1 cellular context compared by ENCODE assay signal in genomic region chr1:201570886-201571624, GRCh38.
TF ChIP-seq lines count a peak whose summit lies in the region.

No MANE protein-coding gene starts in this region.

TF ChIP-seq in K562, 482 proteins besides CTCF, POLR2A, EP300 and RAD21 (continued from another document and continues in another):
- TF ChIP-seq, protein P1, sequence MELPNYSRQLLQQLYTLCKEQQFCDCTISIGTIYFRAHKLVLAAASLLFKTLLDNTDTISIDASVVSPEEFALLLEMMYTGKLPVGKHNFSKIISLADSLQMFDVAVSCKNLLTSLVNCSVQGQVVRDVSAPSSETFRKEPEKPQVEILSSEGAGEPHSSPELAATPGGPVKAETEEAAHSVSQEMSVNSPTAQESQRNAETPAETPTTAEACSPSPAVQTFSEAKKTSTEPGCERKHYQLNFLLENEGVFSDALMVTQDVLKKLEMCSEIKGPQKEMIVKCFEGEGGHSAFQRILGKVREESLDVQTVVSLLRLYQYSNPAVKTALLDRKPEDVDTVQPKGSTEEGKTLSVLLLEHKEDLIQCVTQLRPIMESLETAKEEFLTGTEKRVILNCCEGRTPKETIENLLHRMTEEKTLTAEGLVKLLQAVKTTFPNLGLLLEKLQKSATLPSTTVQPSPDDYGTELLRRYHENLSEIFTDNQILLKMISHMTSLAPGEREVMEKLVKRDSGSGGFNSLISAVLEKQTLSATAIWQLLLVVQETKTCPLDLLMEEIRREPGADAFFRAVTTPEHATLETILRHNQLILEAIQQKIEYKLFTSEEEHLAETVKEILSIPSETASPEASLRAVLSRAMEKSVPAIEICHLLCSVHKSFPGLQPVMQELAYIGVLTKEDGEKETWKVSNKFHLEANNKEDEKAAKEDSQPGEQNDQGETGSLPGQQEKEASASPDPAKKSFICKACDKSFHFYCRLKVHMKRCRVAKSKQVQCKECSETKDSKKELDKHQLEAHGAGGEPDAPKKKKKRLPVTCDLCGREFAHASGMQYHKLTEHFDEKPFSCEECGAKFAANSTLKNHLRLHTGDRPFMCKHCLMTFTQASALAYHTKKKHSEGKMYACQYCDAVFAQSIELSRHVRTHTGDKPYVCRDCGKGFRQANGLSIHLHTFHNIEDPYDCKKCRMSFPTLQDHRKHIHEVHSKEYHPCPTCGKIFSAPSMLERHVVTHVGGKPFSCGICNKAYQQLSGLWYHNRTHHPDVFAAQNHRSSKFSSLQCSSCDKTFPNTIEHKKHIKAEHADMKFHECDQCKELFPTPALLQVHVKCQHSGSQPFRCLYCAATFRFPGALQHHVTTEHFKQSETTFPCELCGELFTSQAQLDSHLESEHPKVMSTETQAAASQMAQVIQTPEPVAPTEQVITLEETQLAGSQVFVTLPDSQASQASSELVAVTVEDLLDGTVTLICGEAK (IDR thresholded peaks at IDR 0.05), result 0 out of 2 replicates have a peak, but pooled peaks have one; percentile 20
- TF ChIP-seq, protein P1 (CRISPR knock-in tag; IDR thresholded peaks at IDR 0.05), result no peak
- no peak for TF ChIP-seq E2F6 (IDR thresholded peaks at IDR 0.05; ENCODE audit: borderline replicate concordance in 1 of 2, extremely low read depth in 1 of 2, insufficient read depth in 1 of 2, insufficient read length in 1 of 2, low read depth in 1 of 2, low read length in 1 of 2, poor library complexity in 1 of 2, severe bottlenecking in 1 of 2)
- TF ChIP-seq FOXA3 (CRISPR knock-in tag; conservative IDR thresholded peaks at IDR 0.05 in 1 of 2, IDR thresholded peaks at IDR 0.05 in 1 of 2), result 0 out of 4 replicates have a peak, but pooled peaks of 1 of the 2 experiments have one; percentile 2
- TF ChIP-seq ZNF584 (CRISPR knock-in tag; IDR thresholded peaks at IDR 0.05; ENCODE audit: low read depth), result peak; percentile 48; the same call in 1 of the 2 replicates
- TF ChIP-seq, protein P2, sequence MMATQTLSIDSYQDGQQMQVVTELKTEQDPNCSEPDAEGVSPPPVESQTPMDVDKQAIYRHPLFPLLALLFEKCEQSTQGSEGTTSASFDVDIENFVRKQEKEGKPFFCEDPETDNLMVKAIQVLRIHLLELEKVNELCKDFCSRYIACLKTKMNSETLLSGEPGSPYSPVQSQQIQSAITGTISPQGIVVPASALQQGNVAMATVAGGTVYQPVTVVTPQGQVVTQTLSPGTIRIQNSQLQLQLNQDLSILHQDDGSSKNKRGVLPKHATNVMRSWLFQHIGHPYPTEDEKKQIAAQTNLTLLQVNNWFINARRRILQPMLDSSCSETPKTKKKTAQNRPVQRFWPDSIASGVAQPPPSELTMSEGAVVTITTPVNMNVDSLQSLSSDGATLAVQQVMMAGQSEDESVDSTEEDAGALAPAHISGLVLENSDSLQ (IDR thresholded peaks at IDR 0.05), result peak; percentile 92
- TF ChIP-seq TEAD1 (CRISPR knock-in tag; IDR thresholded peaks at IDR 0.05), result peak; percentile 32 to 33; a peak in 2 of 4 replicates
- TF ChIP-seq PBX2 (CRISPR knock-in tag; IDR thresholded peaks at IDR 0.05; ENCODE audit: low read depth), result no peak
- TF ChIP-seq PBX2 (tag; conservative IDR thresholded peaks at IDR 0.05; ENCODE audit: low read depth), result peak; percentile 85
- 0 out of 2 replicates have a peak, but pooled peaks have one; percentile 67 for TF ChIP-seq HDAC2 (IDR thresholded peaks at IDR 0.05)
- TF ChIP-seq GABPB1 (CRISPR knock-in tag; IDR thresholded peaks at IDR 0.05), result 0 out of 2 replicates have a peak, but pooled peaks have one; percentile 22
- TF ChIP-seq ZNF121 (CRISPR knock-in tag; conservative IDR thresholded peaks at IDR 0.05), result no peak
- peak; percentile 27 for TF ChIP-seq BRD9 (IDR thresholded peaks at IDR 0.05; ENCODE audit: low read depth, partially characterized antibody)
- no peak for TF ChIP-seq NR2C1 (IDR thresholded peaks at IDR 0.05)
- peak; percentile 48; the same call in 1 of the 2 replicates for TF ChIP-seq NR2C1 (tag; IDR thresholded peaks at IDR 0.05)
- TF ChIP-seq SMARCB1 (IDR thresholded peaks at IDR 0.05; ENCODE audit: insufficient read length, low read depth), result no peak
- TF ChIP-seq, protein P3, sequence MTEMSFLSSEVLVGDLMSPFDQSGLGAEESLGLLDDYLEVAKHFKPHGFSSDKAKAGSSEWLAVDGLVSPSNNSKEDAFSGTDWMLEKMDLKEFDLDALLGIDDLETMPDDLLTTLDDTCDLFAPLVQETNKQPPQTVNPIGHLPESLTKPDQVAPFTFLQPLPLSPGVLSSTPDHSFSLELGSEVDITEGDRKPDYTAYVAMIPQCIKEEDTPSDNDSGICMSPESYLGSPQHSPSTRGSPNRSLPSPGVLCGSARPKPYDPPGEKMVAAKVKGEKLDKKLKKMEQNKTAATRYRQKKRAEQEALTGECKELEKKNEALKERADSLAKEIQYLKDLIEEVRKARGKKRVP (CRISPR knock-in tag; IDR thresholded peaks at IDR 0.05), result 0 out of 2 replicates have a peak, but pooled peaks have one; percentile 27
- TF ChIP-seq MEIS2 (IDR thresholded peaks at IDR 0.05; ENCODE audit: partially characterized antibody), result peak; percentile 92
- no peak for TF ChIP-seq SP2 (IDR thresholded peaks at IDR 0.05; ENCODE audit: extremely low read depth, low read depth, low read length, poor library complexity, severe bottlenecking)
- 0 out of 2 replicates have a peak, but pooled peaks have one; percentile 37 for TF ChIP-seq ZNF644 (tag; IDR thresholded peaks at IDR 0.05; ENCODE audit: low read depth)
- TF ChIP-seq, protein P4, sequence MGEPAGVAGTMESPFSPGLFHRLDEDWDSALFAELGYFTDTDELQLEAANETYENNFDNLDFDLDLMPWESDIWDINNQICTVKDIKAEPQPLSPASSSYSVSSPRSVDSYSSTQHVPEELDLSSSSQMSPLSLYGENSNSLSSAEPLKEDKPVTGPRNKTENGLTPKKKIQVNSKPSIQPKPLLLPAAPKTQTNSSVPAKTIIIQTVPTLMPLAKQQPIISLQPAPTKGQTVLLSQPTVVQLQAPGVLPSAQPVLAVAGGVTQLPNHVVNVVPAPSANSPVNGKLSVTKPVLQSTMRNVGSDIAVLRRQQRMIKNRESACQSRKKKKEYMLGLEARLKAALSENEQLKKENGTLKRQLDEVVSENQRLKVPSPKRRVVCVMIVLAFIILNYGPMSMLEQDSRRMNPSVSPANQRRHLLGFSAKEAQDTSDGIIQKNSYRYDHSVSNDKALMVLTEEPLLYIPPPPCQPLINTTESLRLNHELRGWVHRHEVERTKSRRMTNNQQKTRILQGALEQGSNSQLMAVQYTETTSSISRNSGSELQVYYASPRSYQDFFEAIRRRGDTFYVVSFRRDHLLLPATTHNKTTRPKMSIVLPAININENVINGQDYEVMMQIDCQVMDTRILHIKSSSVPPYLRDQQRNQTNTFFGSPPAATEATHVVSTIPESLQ (CRISPR knock-in tag; IDR thresholded peaks at IDR 0.05), result 0 out of 2 replicates have a peak, but pooled peaks have one; percentile 2
- TF ChIP-seq ZNF696 (CRISPR knock-in tag; conservative IDR thresholded peaks at IDR 0.05), result no peak
- TF ChIP-seq JUND (IDR thresholded peaks at IDR 0.05; ENCODE audit: borderline replicate concordance, low read depth, low read length), result peak; percentile 52; the same call in 1 of the 2 replicates
- 0 out of 3 replicates have a peak, but pooled peaks have one; percentile 33 for TF ChIP-seq JUND (tag; IDR thresholded peaks at IDR 0.05; ENCODE audit: borderline replicate concordance, low read depth, low read length)
- no peak for TF ChIP-seq ZNF3 (CRISPR knock-in tag; IDR thresholded peaks at IDR 0.05)
- TF ChIP-seq, protein P5, sequence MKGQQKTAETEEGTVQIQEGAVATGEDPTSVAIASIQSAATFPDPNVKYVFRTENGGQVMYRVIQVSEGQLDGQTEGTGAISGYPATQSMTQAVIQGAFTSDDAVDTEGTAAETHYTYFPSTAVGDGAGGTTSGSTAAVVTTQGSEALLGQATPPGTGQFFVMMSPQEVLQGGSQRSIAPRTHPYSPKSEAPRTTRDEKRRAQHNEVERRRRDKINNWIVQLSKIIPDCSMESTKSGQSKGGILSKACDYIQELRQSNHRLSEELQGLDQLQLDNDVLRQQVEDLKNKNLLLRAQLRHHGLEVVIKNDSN (CRISPR knock-in tag; IDR thresholded peaks at IDR 0.05), result peak; percentile 73
- 0 out of 2 replicates have a peak, but pooled peaks have one; percentile 38 for TF ChIP-seq E2F1 (CRISPR knock-in tag; IDR thresholded peaks at IDR 0.05)
- 0 out of 2 replicates have a peak, but pooled peaks have one; percentile 23 for TF ChIP-seq ELF4 (CRISPR knock-in tag; IDR thresholded peaks at IDR 0.05)
- TF ChIP-seq DMBX1 (CRISPR knock-in tag; IDR thresholded peaks at IDR 0.05; ENCODE audit: borderline replicate concordance), result peak; percentile 61; the same call in 1 of the 2 replicates
- peak; percentile 45; the same call in 1 of the 2 replicates for TF ChIP-seq ARID1B (IDR thresholded peaks at IDR 0.05)
- 0 out of 2 replicates have a peak, but pooled peaks have one; percentile 28 for TF ChIP-seq MAX (CRISPR knock-in tag; IDR thresholded peaks at IDR 0.05)
- TF ChIP-seq CTBP1 (IDR thresholded peaks at IDR 0.05; ENCODE audit: borderline replicate concordance), result peak; percentile 50; the same call in 1 of the 2 replicates
- 0 out of 2 replicates have a peak, but pooled peaks have one; percentile 17 for TF ChIP-seq NR4A1 (CRISPR knock-in tag; IDR thresholded peaks at IDR 0.05)
- TF ChIP-seq NR4A1 (tag; IDR thresholded peaks at IDR 0.05), result peak; percentile 84
- TF ChIP-seq SP1 (CRISPR knock-in tag; IDR thresholded peaks at IDR 0.05), result no peak
- 0 out of 2 replicates have a peak, but pooled peaks have one; percentile 31 for TF ChIP-seq RBFOX2 (IDR thresholded peaks at IDR 0.05; ENCODE audit: low read depth, low read length)
- TF ChIP-seq BACH1 (tag; IDR thresholded peaks at IDR 0.05), result peak; percentile 51; the same call in 1 of the 2 replicates
